Comparison of ENCODE assay signal across 14 cellular contexts in genomic region chr13:42814868-42815267, GRCh38. TPM values are rescaled to one million over a fixed set of nuclear protein-coding genes. Genes with fewer than 3 reads are reported as not detected.
A peak's percentile ranks its signal among the peaks of the same experiment; 100 is the strongest.
DNase-seq lines count a peak whose midpoint lies in the region; ATAC-seq, FAIRE-seq and TF ChIP-seq lines count a peak whose summit lies in the region.
"Had no signal": no experiment of that assay in that cellular context is flagged by ENCODE, and none has a peak within 500 bp of the region (broad histone marks: within the 10 kb centered on the region; RNA-seq: fewer than 3 reads in every experiment).

No MANE protein-coding gene starts in this region.

- DNase-seq in DMS 273 treated with DMSO at 0.1 percent for 48 hours (lab: John Stamatoyannopoulos, UW) = peak; percentile 21
- DNase-seq in M059J (ENCODE audit: low read depth) = peak; percentile 75
- peak; percentile 42 for DNase-seq in amniotic stem cell (lab: John Stamatoyannopoulos, UW)
- no peak for DNase-seq in mesothelial cell of epicardium (ENCODE audit: low spot score in 2 of 2, unreplicated experiment in 2 of 2)
- no peak for DNase-seq in GM19238 (ENCODE audit: insufficient read length, low spot score)
- no peak for DNase-seq in RCC 7860 (ENCODE audit: low spot score)
- DNase-seq: activated CD8-positive, alpha-beta memory T cell treated with anti-CD3 and anti-CD28 coated beads, Interleukin-2, amount 50 U/mL, for 4 hours; kidney glomerular epithelial cell; NCI-H1048; OCI-M1 had no signal

- TF ChIP-seq CTCF in mesothelial cell of epicardium (IDR thresholded peaks at IDR 0.05; ENCODE audit: unreplicated experiment) = no peak

- H3K27ac Mint-ChIP-seq in mesothelial cell of epicardium = peak overlapping the region; percentile 58
- H3K27ac Mint-ChIP-seq: natural killer cell treated with Interleukin-12 subunit alpha and Interleukin-12 subunit beta and Interleukin-15 and Interleukin-18, amount 100 ng/mL, for 72 hours had no signal

- no peak overlapping the region for H3K4me3 Mint-ChIP-seq in mesothelial cell of epicardium
- H3K4me3 Mint-ChIP-seq: brain; natural killer cell treated with Interleukin-12 subunit alpha and Interleukin-12 subunit beta and Interleukin-15 and Interleukin-18, amount 100 ng/mL, for 72 hours had no signal

- peaks cover 19% of the 10 kb centered on the region for H3K9me3 Mint-ChIP-seq in mesothelial cell of epicardium

- no peak for FAIRE-seq in RCC 7860 (lab: Jason Lieb, UNC)

- no peaks in the 10 kb centered on the region for H3K27me3 Mint-ChIP-seq in mesothelial cell of epicardium (ENCODE audit: low read depth)

- peaks cover 42% of the 10 kb centered on the region for H3K4me1 Mint-ChIP-seq in mesothelial cell of epicardium

- peaks cover 12% of the 10 kb centered on the region for H3K36me3 Mint-ChIP-seq in mesothelial cell of epicardium
- H3K36me3 Mint-ChIP-seq: brain; natural killer cell treated with Interleukin-12 subunit alpha and Interleukin-12 subunit beta and Interleukin-15 and Interleukin-18, amount 100 ng/mL, for 72 hours had no signal

- ATAC-seq in GM21576 (IDR thresholded peaks at IDR 0.05; ENCODE audit: unreplicated experiment) (no peak), HG02884 (IDR thresholded peaks at IDR 0.05; ENCODE audit: unreplicated experiment) (no peak)
- ATAC-seq: natural killer cell treated with Interleukin-12 subunit alpha and Interleukin-12 subunit beta and Interleukin-15 and Interleukin-18, amount 100 ng/mL, for 72 hours had no signal

RNA-seq across cellular contexts. Expression of gene FAM216B, which starts 33.5 kb away (rescaled TPM):
- not detected in 2 replicates for total RNA-seq in M059J (2014; rRNA removed; shearing (Covaris generic))
- not detected in 3 replicates for total RNA-seq in mesothelial cell of epicardium
- total RNA-seq: natural killer cell treated with Interleukin-12 subunit alpha and Interleukin-12 subunit beta and Interleukin-15 and Interleukin-18, amount 100 ng/mL, for 72 hours had no signal

Comparison
In these comparisons a context has a peak if more than half of its experiments do, and no peak if none do; other contexts are left out.
1. DNase-seq: peak in DMS 273 treated with DMSO at 0.1 percent for 48 hours (single experiment), M059J (single experiment) and amniotic stem cell (single experiment); none in mesothelial cell of epicardium (0 of 2), GM19238 (single experiment) and RCC 7860 (single experiment).